1 cellular context compared by ENCODE assay signal in genomic region chr16:87845213-87845612, GRCh38.
TF ChIP-seq lines count a peak whose summit lies in the region.

No MANE protein-coding gene starts in this region.

TF ChIP-seq in H1, 55 proteins besides CTCF, POLR2A, EP300 and RAD21 (continued from another document):
- no peak for TF ChIP-seq ATF2 (IDR thresholded peaks at IDR 0.05; ENCODE audit: low read length)
